Comparison of ENCODE assay signal across 1 cellular context in the genomic region with DNA sequence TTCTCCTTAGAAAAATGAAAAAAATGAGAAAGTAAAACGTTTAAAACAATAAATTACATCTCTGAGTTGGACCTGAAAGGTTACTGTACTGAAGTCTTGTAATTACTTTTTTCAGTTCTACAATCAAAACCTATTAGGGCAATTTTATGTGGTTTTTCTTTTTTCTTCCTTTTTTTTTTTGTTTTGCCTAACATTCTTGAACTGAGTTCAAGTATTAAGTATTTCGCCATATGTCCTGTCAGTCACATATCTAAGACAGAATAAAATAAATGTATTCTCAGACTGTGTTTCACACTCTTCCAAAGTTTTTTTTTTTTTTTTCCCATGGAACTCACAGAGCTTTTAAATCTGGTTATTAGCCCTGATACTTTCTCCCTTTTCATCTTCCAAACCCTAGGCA.
TF ChIP-seq lines count a peak whose summit lies in the region.

No MANE protein-coding gene starts in this region.

TF ChIP-seq in SK-N-SH, 30 proteins besides CTCF, POLR2A, EP300 and RAD21:
- TF ChIP-seq, protein P1, sequence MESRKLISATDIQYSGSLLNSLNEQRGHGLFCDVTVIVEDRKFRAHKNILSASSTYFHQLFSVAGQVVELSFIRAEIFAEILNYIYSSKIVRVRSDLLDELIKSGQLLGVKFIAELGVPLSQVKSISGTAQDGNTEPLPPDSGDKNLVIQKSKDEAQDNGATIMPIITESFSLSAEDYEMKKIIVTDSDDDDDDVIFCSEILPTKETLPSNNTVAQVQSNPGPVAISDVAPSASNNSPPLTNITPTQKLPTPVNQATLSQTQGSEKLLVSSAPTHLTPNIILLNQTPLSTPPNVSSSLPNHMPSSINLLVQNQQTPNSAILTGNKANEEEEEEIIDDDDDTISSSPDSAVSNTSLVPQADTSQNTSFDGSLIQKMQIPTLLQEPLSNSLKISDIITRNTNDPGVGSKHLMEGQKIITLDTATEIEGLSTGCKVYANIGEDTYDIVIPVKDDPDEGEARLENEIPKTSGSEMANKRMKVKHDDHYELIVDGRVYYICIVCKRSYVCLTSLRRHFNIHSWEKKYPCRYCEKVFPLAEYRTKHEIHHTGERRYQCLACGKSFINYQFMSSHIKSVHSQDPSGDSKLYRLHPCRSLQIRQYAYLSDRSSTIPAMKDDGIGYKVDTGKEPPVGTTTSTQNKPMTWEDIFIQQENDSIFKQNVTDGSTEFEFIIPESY (IDR thresholded peaks at IDR 0.05; ENCODE audit: borderline replicate concordance, low read depth), result no peak
- no peak for TF ChIP-seq GATA2 (CRISPR knock-in tag; IDR thresholded peaks at IDR 0.05)
